Comparison of ENCODE assay signal across 10 cellular contexts in the genomic region with DNA sequence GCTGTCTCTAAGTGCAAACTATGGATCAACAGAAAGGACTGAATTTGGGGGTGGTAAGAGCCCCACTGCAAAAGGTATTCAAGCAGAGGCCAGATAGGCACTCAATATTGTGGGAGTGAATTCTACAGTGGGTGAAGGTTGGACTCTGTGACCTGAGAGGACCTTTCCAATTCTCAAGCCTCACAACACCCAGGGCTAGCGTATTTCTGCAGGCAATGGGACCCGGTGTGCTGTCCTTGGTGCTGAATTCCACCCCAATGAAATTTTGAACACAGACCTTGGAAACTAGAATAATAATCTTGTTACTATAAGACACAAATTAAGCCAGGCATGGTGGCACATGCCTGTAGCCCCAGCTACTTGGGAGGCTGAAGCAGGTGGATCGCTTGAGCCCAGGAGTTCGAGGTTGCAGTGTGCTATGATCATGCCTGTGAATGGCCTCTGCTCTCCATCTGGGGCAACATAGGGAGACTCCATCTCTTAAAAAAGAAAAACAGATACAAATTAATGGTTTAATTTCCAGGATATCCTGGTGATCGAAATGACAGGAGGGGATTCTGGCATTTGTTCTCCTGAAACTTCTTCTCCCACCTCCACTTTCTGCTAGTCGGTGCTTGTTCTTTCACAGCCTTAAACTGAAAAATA.
DNase-seq lines count a peak whose midpoint lies in the region; ATAC-seq and TF ChIP-seq lines count a peak whose summit lies in the region.
"Had no signal": no experiment of that assay in that cellular context is flagged by ENCODE, and none has a peak within 500 bp of the region (broad histone marks: within the 10 kb centered on the region; RNA-seq: fewer than 3 reads in every experiment).

No MANE protein-coding gene starts in this region.

- no peak overlapping the region for H3K27ac ChIP-seq in SJCRH30
- H3K27ac ChIP-seq: PC-9 had no signal

- no peaks in the 10 kb centered on the region for H3K4me1 ChIP-seq in SJCRH30

- DNase-seq in A172 (ENCODE audit: low spot score) (peak; percentile 32), GM20000 (ENCODE audit: low spot score) (peak; percentile 56), SJCRH30 (peak; percentile 44 to 64), fibroblast of pulmonary artery (ENCODE audit: low read depth) (peak; percentile 54), C1 segment of cervical spinal cord (lab: John Stamatoyannopoulos, UW) (no peak), activated T-cell treated with anti-CD3 and anti-CD28 coated beads for 4 hours (no peak), SKM-1 treated with dmso at 0.1 percent for 144 hours (lab: John Stamatoyannopoulos, UW; ENCODE audit: unreplicated experiment) (no peak)
- DNase-seq: activated T-cell treated with anti-CD3 and anti-CD28 coated beads, Interleukin-2, amount 50 U/mL, for 4 hours had no signal

- no peak for TF ChIP-seq CTCF in GM20000 (IDR thresholded peaks at IDR 0.05; ENCODE audit: extremely low read depth, missing control alignments)
- no peak for TF ChIP-seq CTCF in fibroblast of pulmonary artery (IDR thresholded peaks at IDR 0.05; ENCODE audit: low read length, missing control alignments)

- H3K4me3 ChIP-seq in SJCRH30, result no peak overlapping the region
- no peak overlapping the region for H3K4me3 ChIP-seq in fibroblast of pulmonary artery (replicated peaks; ENCODE audit: low read depth, low read length)
- H3K4me3 ChIP-seq: PC-9 had no signal

- no peaks in the 10 kb centered on the region for H3K36me3 ChIP-seq in SJCRH30

- H3K27me3 ChIP-seq in SJCRH30, result no peaks in the 10 kb centered on the region

- no peaks in the 10 kb centered on the region for H3K9me3 ChIP-seq in SJCRH30 (replicated peaks)

- ATAC-seq in HG03520 (IDR thresholded peaks at IDR 0.05; ENCODE audit: unreplicated experiment), result no peak
- ATAC-seq: activated T-cell treated with anti-CD3 and anti-CD28 coated beads, Interleukin-2, amount 50 U/mL, for 4 hours had no signal

Comparison
In these comparisons a context has a peak if more than half of its experiments do, and no peak if none do; other contexts are left out.
1. DNase-seq: peak in A172 (single experiment), GM20000 (single experiment), SJCRH30 (2 of 2) and fibroblast of pulmonary artery (single experiment); none in C1 segment of cervical spinal cord (0 of 14), activated T-cell treated with anti-CD3 and anti-CD28 coated beads for 4 hours (single experiment) and SKM-1 treated with dmso at 0.1 percent for 144 hours (single experiment).